In genomic region chr13:96141032-96141431, GRCh38 we compare ENCODE assay signal across 11 cellular contexts. TPM values are rescaled to one million over a fixed set of nuclear protein-coding genes. Genes with fewer than 3 reads are reported as not detected.
A peak's percentile ranks its signal among the peaks of the same experiment; 100 is the strongest.
DNase-seq lines count a peak whose midpoint lies in the region; ATAC-seq and TF ChIP-seq lines count a peak whose summit lies in the region.
"Had no signal": no experiment of that assay in that cellular context is flagged by ENCODE, and none has a peak within 500 bp of the region (broad histone marks: within the 10 kb centered on the region; RNA-seq: fewer than 3 reads in every experiment).

No MANE protein-coding gene starts in this region.

- H3K4me1 ChIP-seq in psoas muscle = no peaks in the 10 kb centered on the region
- H3K4me1 ChIP-seq: gastrocnemius medialis had no signal

- no peaks in the 10 kb centered on the region for H3K36me3 ChIP-seq in psoas muscle (ENCODE audit: insufficient read depth in 1 of 2, low read depth in 1 of 2)
- H3K36me3 ChIP-seq: gastrocnemius medialis had no signal

- H3K9me3 ChIP-seq in psoas muscle = no peaks in the 10 kb centered on the region
- H3K9me3 ChIP-seq: gastrocnemius medialis had no signal

- in situ Hi-C loops in Caki2 (cut with HindIII; ENCODE audit: low pct_unique_long_range_greater_than_20kb, low sequenced_read_pairs) (no loop called here), KBM-7 (cut with MboI; ENCODE audit: low pct_unique_long_range_greater_than_20kb, low sequenced_read_pairs) (no loop called here), astrocyte of the cerebellum (cut with HindIII; ENCODE audit: low sequenced_read_pairs) (no loop called here)

- H3K4me3 ChIP-seq in astrocyte of the cerebellum (ENCODE audit: low read depth, low read length) = no peak overlapping the region
- no peak overlapping the region for H3K4me3 ChIP-seq in psoas muscle
- H3K4me3 ChIP-seq: gastrocnemius medialis had no signal

- no peak for ATAC-seq in GM18498 (IDR thresholded peaks at IDR 0.05; ENCODE audit: unreplicated experiment)
- ATAC-seq in psoas muscle = no peak
- ATAC-seq in HG03520 (IDR thresholded peaks at IDR 0.05; ENCODE audit: unreplicated experiment) = no peak
- ATAC-seq: gastrocnemius medialis had no signal

- H3K27ac ChIP-seq in psoas muscle = no peak overlapping the region
- H3K27ac ChIP-seq: gastrocnemius medialis had no signal

- WGBS in psoas muscle, 3 donors = 59 to 68% (median 60%) methylated on average over 3 of the region's 3 CpGs

- intact Hi-C loops in psoas muscle (cut with DNase I) = no loop called here

- H3K27me3 ChIP-seq in psoas muscle (ENCODE audit: insufficient read depth in 3 of 3, low read length in 2 of 3) = no peaks in the 10 kb centered on the region
- H3K27me3 ChIP-seq: gastrocnemius medialis had no signal

- peak; percentile 42 for TF ChIP-seq CTCF in astrocyte of the cerebellum (IDR thresholded peaks at IDR 0.05; ENCODE audit: low read depth, low read length, missing control alignments)
- TF ChIP-seq CTCF in psoas muscle (IDR thresholded peaks at IDR 0.05) = no peak

- DNase-seq in Caki2 (ENCODE audit: low read depth) (peak; percentile 19), KBM-7 (peak; percentile 10), astrocyte of the cerebellum (ENCODE audit: low read depth) (peak; percentile 9), left kidney (ENCODE audit: low read depth, low spot score) (peak; percentile 51), psoas muscle (no peak), COLO668 (lab: John Stamatoyannopoulos, UW; ENCODE audit: unreplicated experiment) (no peak)
- DNase-seq: activated effector memory CD4-positive, alpha-beta T cell treated with anti-CD3 and anti-CD28 coated beads, Interleukin-2, amount 50 U/mL, for 16 hours; gastrocnemius medialis had no signal

RNA-seq across cellular contexts. Expression of gene HS6ST3, which starts 51.1 kb away (rescaled TPM):
- 6.6 and 7.5 TPM in 2 replicates for total RNA-seq in Caki2 (2014; rRNA removed; shearing (Covaris generic); ENCODE audit: low replicate concordance)
- total RNA-seq in psoas muscle = under 1 TPM; 0.07 to 0.58 (median 0.19) TPM
- polyA plus RNA-seq in psoas muscle = under 1 TPM; 0.01 to 0.13 (median 0.10) TPM
- total RNA-seq: T-helper 1 cell treated with Interleukin-12 subunit alpha and Interleukin-12 subunit beta and Interleukin-4 antibody, amounts not matched to agents 30 ng/mL and 1 ng/mL, for 36 hours had no signal

Comparison
In these comparisons a context has a peak if more than half of its experiments do, and no peak if none do; other contexts are left out.
1. DNase-seq: peak in Caki2 (single experiment), KBM-7 (single experiment), astrocyte of the cerebellum (single experiment) and left kidney (single experiment); none in psoas muscle (0 of 2) and COLO668 (single experiment).